Comparison of ENCODE assay signal across 18 cellular contexts in the genomic region with DNA sequence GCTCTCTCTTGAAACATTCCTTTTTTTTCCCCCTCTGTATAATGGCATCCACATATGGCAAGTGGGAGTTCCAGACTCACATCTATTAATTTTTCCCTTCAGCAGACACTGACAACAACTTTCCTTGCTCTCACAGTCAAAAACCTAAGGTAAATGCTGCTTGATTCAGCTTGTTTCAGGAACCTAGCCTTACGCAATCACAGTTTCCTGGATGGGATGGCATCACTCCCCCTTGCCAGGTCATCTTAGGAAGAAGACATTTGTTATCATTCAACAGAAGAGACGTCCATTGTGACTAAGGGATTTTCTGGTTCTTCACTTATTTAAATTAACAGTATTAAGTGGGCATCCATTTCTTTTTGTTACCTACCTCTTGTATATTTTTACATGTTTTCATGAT.
DNase-seq lines count a peak whose midpoint lies in the region; ATAC-seq and TF ChIP-seq lines count a peak whose summit lies in the region.
"Had no signal": no experiment of that assay in that cellular context is flagged by ENCODE, and none has a peak within 500 bp of the region (broad histone marks: within the 10 kb centered on the region; RNA-seq: fewer than 3 reads in every experiment).

No MANE protein-coding gene starts in this region.

- peaks cover 0 to 2% of the 10 kb centered on the region in 2 experiments; a peak in 1 of 4 replicates for H3K4me1 Mint-ChIP-seq in H9
- H3K4me1 Mint-ChIP-seq: activated naive CD8-positive, alpha-beta T cell treated with anti-CD3 and anti-CD28 coated beads for 36 hours; stimulated activated memory B cell treated with anti-CD40 and anti-IgM and Interleukin-4, amounts not matched to agents 10 μg/mL and 1 μg/mL and 100 μg/mL, for 72 hours had no signal

- ATAC-seq in HG03439 (IDR thresholded peaks at IDR 0.05; ENCODE audit: unreplicated experiment) (no peak), GM21737 (IDR thresholded peaks at IDR 0.05; ENCODE audit: unreplicated experiment) (no peak)
- ATAC-seq: activated T-cell treated with anti-CD3 and anti-CD28 coated beads, Interleukin-2, amount 50 U/mL, for 4 hours; stimulated activated memory B cell treated with anti-CD40 and anti-IgM and Interleukin-4, amounts not matched to agents 10 μg/mL and 1 μg/mL and 100 μg/mL, for 72 hours had no signal

- no peak overlapping the region for H3K27ac ChIP-seq in H9 (ENCODE audit: insufficient read length, low read depth, low read length)
- H3K27ac ChIP-seq: hepatocyte, transverse colon had no signal

- no peak overlapping the region for H3T11ph ChIP-seq in H9 (ENCODE audit: low read length)

- H2BK12ac ChIP-seq in H9 (ENCODE audit: insufficient read length, low read depth, low read length), result no peak overlapping the region

- no peak overlapping the region for H3K4me3 ChIP-seq in NB4 (ENCODE audit: low read depth, low read length)
- H3K4me3 ChIP-seq: BLaER1 treated with 17β-estradiol and CSF1 and Interleukin-3, amounts not matched to agents 10 nM and 100 nM; hepatocyte; transverse colon had no signal

- no peak overlapping the region for H4K91ac ChIP-seq in H9 (ENCODE audit: insufficient read length, low read depth, low read length)

- no peaks in the 10 kb centered on the region for H3K23me2 ChIP-seq in H9 (ENCODE audit: insufficient read length, low read depth, low read length, poor library complexity, severe bottlenecking)

- H2BK120ac ChIP-seq in H9 (ENCODE audit: low read depth, low read length, poor library complexity, severe bottlenecking), result no peak overlapping the region

- H2BK15ac ChIP-seq in H9 (ENCODE audit: low read depth, low read length), result no peak overlapping the region

- DNase-seq in H9, result no peak
- DNase-seq in NB4 (ENCODE audit: low read depth), result peak; percentile 31
- peak; percentile 78 for DNase-seq in amniotic epithelial cell (ENCODE audit: low read depth)
- DNase-seq in lung microvascular endothelial cell (ENCODE audit: low read depth in 2 of 2), result peak; percentile 13 to 40
- DNase-seq in cardiac septum (ENCODE audit: low spot score), result no peak
- no peak for DNase-seq in D341Med (ENCODE audit: low spot score)
- DNase-seq: activated CD4-positive, alpha-beta T cell treated with anti-CD3 and anti-CD28 coated beads, Interleukin-2, amount 50 U/mL, for 4 hours; activated naive CD8-positive, alpha-beta T cell treated with anti-CD3 and anti-CD28 coated beads for 36 hours; activated T-cell treated with anti-CD3 and anti-CD28 coated beads, Interleukin-2, amount 50 U/mL, for 4 hours; caudate nucleus; NCI-H1436; posterior cingulate gyrus; transverse colon had no signal

- peak overlapping the region in 2 of 3 experiments; percentile 16 to 19; a peak in 2 of 7 replicates for H3K27ac Mint-ChIP-seq in H9
- H3K27ac Mint-ChIP-seq: activated naive CD8-positive, alpha-beta T cell treated with anti-CD3 and anti-CD28 coated beads for 36 hours; stimulated activated memory B cell treated with anti-CD40 and anti-IgM and Interleukin-4, amounts not matched to agents 10 μg/mL and 1 μg/mL and 100 μg/mL, for 72 hours had no signal

- no CpG with 5 or more reads among the region's 2 CpGs for WGBS in H9 (ENCODE audit: extremely low coverage, insufficient read length, low lambda C conversion rate)

- H3K9me3 ChIP-seq in H9 (ENCODE audit: control insufficient read depth, low read depth, low read length), result no peaks in the 10 kb centered on the region
- H3K9me3 ChIP-seq: BLaER1 treated with 17β-estradiol and CSF1 and Interleukin-3, amounts not matched to agents 10 nM and 100 nM; transverse colon had no signal

- H4K20me1 ChIP-seq in H9 (ENCODE audit: control insufficient read depth, insufficient read depth, insufficient read length), result no peaks in the 10 kb centered on the region
- H4K20me1 ChIP-seq: BLaER1 treated with 17β-estradiol and CSF1 and Interleukin-3, amounts not matched to agents 10 nM and 100 nM had no signal

- no peak overlapping the region for H3K4me3 Mint-ChIP-seq in H9
- H3K4me3 Mint-ChIP-seq: activated naive CD8-positive, alpha-beta T cell treated with anti-CD3 and anti-CD28 coated beads for 36 hours; activated T-cell treated with anti-CD3 and anti-CD28 coated beads, Interleukin-2, amount 50 U/mL, for 4 hours; stimulated activated memory B cell treated with anti-CD40 and anti-IgM and Interleukin-4, amounts not matched to agents 10 μg/mL and 1 μg/mL and 100 μg/mL, for 72 hours had no signal

- no peaks in the 10 kb centered on the region for H3K79me1 ChIP-seq in H9 (ENCODE audit: insufficient read depth, low read depth, low read length, poor library complexity, severe bottlenecking)

- H4K5ac ChIP-seq in H9 (ENCODE audit: insufficient read length, low read depth, low read length), result no peak overlapping the region

- peak overlapping the region; percentile 62 for H2AFZ ChIP-seq in H9 (ENCODE audit: low read length)
- H2AFZ ChIP-seq: hepatocyte had no signal

- H3K23ac ChIP-seq in H9 (ENCODE audit: insufficient read length, low read depth, low read length), result no peak overlapping the region

- TF ChIP-seq CTCF in H9 (conservative IDR thresholded peaks at IDR 0.05) (no peak), NB4 (IDR thresholded peaks at IDR 0.05; ENCODE audit: low read depth, low read length) (no peak)

- H3K4ac ChIP-seq in H9 (ENCODE audit: low read depth, low read length), result no peak overlapping the region

- no peaks in the 10 kb centered on the region for H3K27me3 Mint-ChIP-seq in H9 (ENCODE audit: low read depth)
- H3K27me3 Mint-ChIP-seq: activated naive CD8-positive, alpha-beta T cell treated with anti-CD3 and anti-CD28 coated beads for 36 hours; stimulated activated memory B cell treated with anti-CD40 and anti-IgM and Interleukin-4, amounts not matched to agents 10 μg/mL and 1 μg/mL and 100 μg/mL, for 72 hours had no signal

- H2AK5ac ChIP-seq in H9 (ENCODE audit: insufficient read length, low read length), result no peak overlapping the region

- no peak overlapping the region for H2BK5ac ChIP-seq in H9 (ENCODE audit: insufficient read length, low read length)

- H3K9ac ChIP-seq in H9 (ENCODE audit: extremely low read depth, insufficient read length, low read length), result no peak overlapping the region
- H3K9ac ChIP-seq: BLaER1 treated with 17β-estradiol and CSF1 and Interleukin-3, amounts not matched to agents 10 nM and 100 nM had no signal

- no peak overlapping the region for H3K18ac ChIP-seq in H9 (ENCODE audit: insufficient read length, low read depth, low read length)

- H3K4me1 ChIP-seq in H9 (ENCODE audit: insufficient read depth, low read length), result no peaks in the 10 kb centered on the region
- H3K4me1 ChIP-seq: transverse colon had no signal

- H2BK20ac ChIP-seq in H9 (ENCODE audit: low read depth, low read length, poor library complexity, severe bottlenecking), result no peak overlapping the region

- no peak for TF ChIP-seq POLR2A in NB4 (IDR thresholded peaks at IDR 0.05; ENCODE audit: extremely low read depth, insufficient read length)

- H3K4me2 ChIP-seq in H9 (ENCODE audit: insufficient read depth, insufficient read length, low read length), result no peak overlapping the region
- H3K4me2 ChIP-seq: hepatocyte had no signal

- no peaks in the 10 kb centered on the region for H3K79me2 ChIP-seq in H9 (ENCODE audit: insufficient read depth, low read length)
- H3K79me2 ChIP-seq: hepatocyte had no signal

- H4K8ac ChIP-seq in H9 (replicated peaks; ENCODE audit: insufficient read length, low read depth, low read length), result no peak overlapping the region

- H3K36me3 Mint-ChIP-seq in H9 (ENCODE audit: insufficient read depth in 1 of 3, low read depth in 3 of 3), result peaks cover 0 to 3% (median 0%) of the 10 kb centered on the region in 3 experiments; a peak in 1 of 7 replicates
- H3K36me3 Mint-ChIP-seq: activated naive CD8-positive, alpha-beta T cell treated with anti-CD3 and anti-CD28 coated beads for 36 hours; stimulated activated memory B cell treated with anti-CD40 and anti-IgM and Interleukin-4, amounts not matched to agents 10 μg/mL and 1 μg/mL and 100 μg/mL, for 72 hours had no signal

- intact Hi-C loops in cardiac septum (cut with DNase I), result no loop called here

- H3K9me3 Mint-ChIP-seq in H9, result no peaks in the 10 kb centered on the region
- H3K9me3 Mint-ChIP-seq: activated naive CD8-positive, alpha-beta T cell treated with anti-CD3 and anti-CD28 coated beads for 36 hours; activated T-cell treated with anti-CD3 and anti-CD28 coated beads, Interleukin-2, amount 50 U/mL, for 4 hours had no signal

- no peaks in the 10 kb centered on the region for H3K27me3 ChIP-seq in H9 (ENCODE audit: insufficient read depth, low read length)
- H3K27me3 ChIP-seq: BLaER1 treated with 17β-estradiol and CSF1 and Interleukin-3, amounts not matched to agents 10 nM and 100 nM; hepatocyte; transverse colon had no signal

- no peak overlapping the region for H3K56ac ChIP-seq in H9 (ENCODE audit: insufficient read length, low read depth, low read length)

- H3K14ac ChIP-seq in H9 (ENCODE audit: insufficient read depth, low read length), result no peak overlapping the region

Comparison
In these comparisons a context has a peak if more than half of its experiments do, and no peak if none do; other contexts are left out.
1. DNase-seq: peak in NB4 (single experiment), amniotic epithelial cell (single experiment) and lung microvascular endothelial cell (2 of 2); none in H9 (single experiment), cardiac septum (single experiment) and D341Med (single experiment).